17 cellular contexts compared by ENCODE assay signal in genomic region chr18:62545098-62545497, GRCh38.
"Had no signal": no experiment of that assay in that cellular context is flagged by ENCODE, and none has a peak within 500 bp of the region (broad histone marks: within the 10 kb centered on the region; RNA-seq: fewer than 3 reads in every experiment).

No MANE protein-coding gene starts in this region.

- ATAC-seq: gastrocnemius medialis, mucosa of descending colon had no signal

- DNase-seq: activated CD4-positive, alpha-beta T cell treated with anti-CD3 and anti-CD28 coated beads, Interleukin-2, amount 10 ng/mL, durations not matched to agents 7 days and 5 days; activated naive CD4-positive, alpha-beta T cell; activated T-cell treated with anti-CD3 and anti-CD28 coated beads, Interleukin-2, amount 50 U/mL, for 1 hour; dorsolateral prefrontal cortex; gastrocnemius medialis; islet precursor cell; mesenchymal stem cell; mucosa of descending colon; nephron progenitor cell; nucleus accumbens; posterior cingulate gyrus; spleen; stimulated activated CD4-positive, alpha-beta T cell treated with anti-CD3 and anti-CD28 coated beads, Interleukin-4, amount 100 ng/mL, for 1 hour; stimulated activated naive CD4-positive, alpha-beta T cell; T1000; testis; trophoblast cell had no signal
